ENCODE assay signal across 8 cellular contexts in genomic region chr4:26330186-26330787, GRCh38. TPM values are rescaled to one million over a fixed set of nuclear protein-coding genes. Genes with fewer than 3 reads are reported as not detected.
DNase-seq lines count a peak whose midpoint lies in the region; ATAC-seq and TF ChIP-seq lines count a peak whose summit lies in the region.

No MANE protein-coding gene starts in this region.

- no peaks in the 10 kb centered on the region for H3K9me3 ChIP-seq in stomach

- H3K9me3 Mint-ChIP-seq in brain: peaks cover 0 to 7% (median 0%) of the 10 kb centered on the region in 5 experiments

- H3K27ac ChIP-seq in stomach: no peak overlapping the region

- H3K4me3 ChIP-seq in stomach: no peak overlapping the region

- H3K4me3 Mint-ChIP-seq in brain: peak overlapping the region; percentile 26 to 76 (median 63)

- peak; percentile 40 for DNase-seq in COR-L47 (lab: John Stamatoyannopoulos, UW)
- peak; percentile 40 for DNase-seq in NCI-H526 treated with DMSO at 0.1 percent for 48 hours (lab: John Stamatoyannopoulos, UW)
- peak; percentile 31 for DNase-seq in iPS-NIHi11 (ENCODE audit: low spot score)
- no peak for DNase-seq in stomach
- DNase-seq in T-helper 9 cell: no peak

- TF ChIP-seq CTCF in brain (conservative IDR thresholded peaks at IDR 0.05) (peak; percentile 69 to 75), stomach (IDR thresholded peaks at IDR 0.05) (peak in 5 of 7 experiments; percentile 48 to 70 (median 54))

- TF ChIP-seq POLR2A in stomach (IDR thresholded peaks at IDR 0.05): no peak

- no peaks in the 10 kb centered on the region for H3K27me3 ChIP-seq in stomach

- no peak for TF ChIP-seq EP300 in stomach (IDR thresholded peaks at IDR 0.05)

- peaks cover 16 to 81% (median 46%) of the 10 kb centered on the region in 4 donors for H3K4me1 ChIP-seq in stomach

- peaks cover 72% of the 10 kb centered on the region for H3K4me1 Mint-ChIP-seq in brain

- H3K36me3 Mint-ChIP-seq in brain: peaks cover 36% of the 10 kb centered on the region

- ATAC-seq in GM19035 (IDR thresholded peaks at IDR 0.05; ENCODE audit: unreplicated experiment): peak; percentile 73
- ATAC-seq in HG03520 (IDR thresholded peaks at IDR 0.05; ENCODE audit: unreplicated experiment): peak; percentile 80

- no peaks in the 10 kb centered on the region for H3K36me3 ChIP-seq in stomach

- H3K27me3 Mint-ChIP-seq in brain: no peaks in the 10 kb centered on the region

- peak overlapping the region; percentile 26 to 89 (median 81) for H3K27ac Mint-ChIP-seq in brain

- intact Hi-C loops in stomach (cut with DNase I; ENCODE audit: low total_unique reads): loop anchor here (10.0 kb wide), 1 partner anchor 65 kb away; no protein-coding TSS in a partner anchor

- 38 to 47% (median 41%) methylated on average over 4 of the region's 4 CpGs for WGBS in stomach, 5 donors

RNA-seq across cellular contexts. Expression of gene RBPJ, which starts 9.5 kb away (rescaled TPM):
- polyA plus RNA-seq in brain (ENCODE audit: insufficient read depth, low read depth, low replicate concordance) (79.8 TPM), stomach (10 to 100 TPM; 26.8 to 39.1 (median 28.1) TPM)
- 100 to 1,000 TPM in 2 of 5 donors, 10 to 100 TPM in 3; 23.2 to 184 (median 67.8) TPM for total RNA-seq in stomach

Comparison
In these comparisons a context has a peak if more than half of its experiments do, and no peak if none do; other contexts are left out.
1. DNase-seq: peak in COR-L47 (single experiment), NCI-H526 treated with DMSO at 0.1 percent for 48 hours (single experiment) and iPS-NIHi11 (single experiment); none in stomach (single experiment) and T-helper 9 cell (single experiment).